In genomic region chr17:76556759-76557367, GRCh38 we compare ENCODE assay signal across 1 cellular context.
TF ChIP-seq lines count a peak whose summit lies in the region.

No MANE protein-coding gene starts in this region.

TF ChIP-seq in A549, 52 proteins besides CTCF, POLR2A, EP300 and RAD21 (continued from another document):
- TF ChIP-seq HMGXB4 (CRISPR knock-in tag; IDR thresholded peaks at IDR 0.05; ENCODE audit: borderline replicate concordance) (no peak), MAZ (IDR thresholded peaks at IDR 0.05; ENCODE audit: borderline replicate concordance, low read depth, low read length) (no peak), HEYL (CRISPR knock-in tag; IDR thresholded peaks at IDR 0.05) (no peak), MYC (IDR thresholded peaks at IDR 0.05; ENCODE audit: borderline replicate concordance, low read length) (no peak), HDAC2 (IDR thresholded peaks at IDR 0.05) (no peak), TFCP2L1 (CRISPR knock-in tag; IDR thresholded peaks at IDR 0.05) (no peak), FOSB (CRISPR knock-in tag; IDR thresholded peaks at IDR 0.05) (no peak), ZSCAN20 (CRISPR knock-in tag; IDR thresholded peaks at IDR 0.05) (no peak), BHLHE40 (IDR thresholded peaks at IDR 0.05; ENCODE audit: low read depth, low read length) (no peak), NFE2L2 (conservative IDR thresholded peaks at IDR 0.05; ENCODE audit: low read length) (no peak), KDM1A (IDR thresholded peaks at IDR 0.05; ENCODE audit: low read depth) (no peak)
